In the genomic region with DNA sequence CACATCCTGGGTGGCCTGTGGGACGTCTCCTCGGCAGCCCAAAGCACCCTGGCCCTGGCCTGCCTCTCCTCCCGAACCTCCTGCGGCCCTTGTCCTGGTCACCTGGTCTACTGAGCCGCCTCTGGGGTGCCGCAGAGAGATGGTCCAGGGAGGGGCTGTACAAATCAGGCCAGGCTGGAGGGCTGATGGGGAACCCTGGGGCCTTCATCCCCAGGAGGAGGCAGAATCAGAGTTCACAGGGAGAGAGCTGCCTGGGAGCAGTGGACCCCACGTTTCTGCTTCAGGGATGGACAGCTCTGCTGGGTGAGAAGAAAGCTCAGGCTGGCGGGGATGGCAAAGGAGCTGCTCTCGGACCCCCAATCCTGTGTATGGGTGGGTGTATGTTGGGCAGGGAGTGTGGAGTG, we compare ENCODE assay signal across 20 cellular contexts.
A peak's percentile ranks its signal among the peaks of the same experiment; 100 is the strongest.
DNase-seq lines count a peak whose midpoint lies in the region; ATAC-seq, FAIRE-seq and TF ChIP-seq lines count a peak whose summit lies in the region.
"Had no signal": no experiment of that assay in that cellular context is flagged by ENCODE, and none has a peak within 500 bp of the region (broad histone marks: within the 10 kb centered on the region; RNA-seq: fewer than 3 reads in every experiment).

No MANE protein-coding gene starts in this region.

- H3K27ac Mint-ChIP-seq in activated CD4-positive, alpha-beta memory T cell treated with anti-CD3 and anti-CD28 coated beads, Interleukin-2, amount 10 ng/mL, durations not matched to agents 7 days and 5 days, result no peak overlapping the region
- H3K27ac Mint-ChIP-seq in activated CD4-positive, alpha-beta memory T cell treated with anti-CD3 and anti-CD28 coated beads for 36 hours, result no peak overlapping the region
- peak overlapping the region; percentile 54 for H3K27ac Mint-ChIP-seq in stimulated activated effector memory CD8-positive, alpha-beta T cell treated with anti-CD3 and anti-CD28 coated beads, Interleukin-12 subunit alpha, Interleukin-12 subunit beta, amount 100 ng/mL, for 72 hours
- H3K27ac Mint-ChIP-seq in activated T-cell treated with anti-CD3 and anti-CD28 coated beads, Interleukin-2, amount 50 U/mL, for 72 hours, result no peak overlapping the region

- no peak for ATAC-seq in stimulated activated effector memory CD8-positive, alpha-beta T cell treated with anti-CD3 and anti-CD28 coated beads, Interleukin-12 subunit alpha, Interleukin-12 subunit beta, amount 100 ng/mL, for 72 hours
- no peak for ATAC-seq in activated T-cell treated with anti-CD3 and anti-CD28 coated beads, Interleukin-2, amount 50 U/mL, for 72 hours (replicated peaks in 1 of 2)
- ATAC-seq: left lung had no signal

- DNase-seq in activated CD4-positive, alpha-beta memory T cell treated with anti-CD3 and anti-CD28 coated beads, Interleukin-2, amount 10 ng/mL, durations not matched to agents 7 days and 5 days, result peak; percentile 15
- no peak for DNase-seq in activated CD4-positive, alpha-beta memory T cell treated with anti-CD3 and anti-CD28 coated beads for 36 hours
- peak; percentile 67 for DNase-seq in kidney
- no peak for DNase-seq in stimulated activated effector memory CD8-positive, alpha-beta T cell treated with anti-CD3 and anti-CD28 coated beads, Interleukin-12 subunit alpha, Interleukin-12 subunit beta, amount 100 ng/mL, for 72 hours (ENCODE audit: low spot score in 2 of 2)
- no peak for DNase-seq in activated T-cell treated with anti-CD3 and anti-CD28 coated beads, Interleukin-2, amount 50 U/mL, for 72 hours
- no peak for DNase-seq in KBM-7
- no peak for DNase-seq in foreskin fibroblast
- DNase-seq: 8988T, amniotic stem cell, C1 segment of cervical spinal cord, esophagus squamous epithelium, GDM1, glutamatergic neuron, left lung, NCI-H1436 treated with DMSO at 0.1 percent for 48 hours, NCI-H748 treated with DMSO at 0.1 percent for 48 hours, PC-9 had no signal

- no peaks in the 10 kb centered on the region for H3F3A ChIP-seq in OCI-LY1 (ENCODE audit: insufficient read depth, low read length)

- H3K27me3 ChIP-seq in OCI-LY1 (ENCODE audit: insufficient read depth, low read length), result no peaks in the 10 kb centered on the region
- H3K27me3 ChIP-seq: cardiac muscle cell, esophagus squamous epithelium, left lung had no signal

- peak overlapping the region; percentile 97 for H3K27ac ChIP-seq in OCI-LY1 (ENCODE audit: low read depth, low read length, poor library complexity, severe bottlenecking)
- H3K27ac ChIP-seq in kidney (ENCODE audit: low read depth in 2 of 2, low read length in 2 of 2), result no peak overlapping the region
- H3K27ac ChIP-seq: cardiac muscle cell, esophagus squamous epithelium, left lung, parathyroid adenoma, PC-9 had no signal

- H3K4me1 Mint-ChIP-seq in activated CD4-positive, alpha-beta memory T cell treated with anti-CD3 and anti-CD28 coated beads, Interleukin-2, amount 10 ng/mL, durations not matched to agents 7 days and 5 days, result peaks cover 20% of the 10 kb centered on the region
- no peaks in the 10 kb centered on the region for H3K4me1 Mint-ChIP-seq in activated CD4-positive, alpha-beta memory T cell treated with anti-CD3 and anti-CD28 coated beads for 36 hours (ENCODE audit: low read depth)
- peaks cover 22% of the 10 kb centered on the region for H3K4me1 Mint-ChIP-seq in stimulated activated effector memory CD8-positive, alpha-beta T cell treated with anti-CD3 and anti-CD28 coated beads, Interleukin-12 subunit alpha, Interleukin-12 subunit beta, amount 100 ng/mL, for 72 hours
- H3K4me1 Mint-ChIP-seq in activated T-cell treated with anti-CD3 and anti-CD28 coated beads, Interleukin-2, amount 50 U/mL, for 72 hours (ENCODE audit: low read depth), result peaks cover 7% of the 10 kb centered on the region

- H3K4me1 ChIP-seq in OCI-LY1 (ENCODE audit: insufficient read depth, low read length, severe bottlenecking) (peaks cover 64% of the 10 kb centered on the region), kidney (ENCODE audit: control insufficient read depth in 1 of 2, insufficient read depth in 1 of 2, low read depth in 1 of 2, low read length in 2 of 2) (peaks cover 0 to 5% of the 10 kb centered on the region in 2 donors)
- H3K4me1 ChIP-seq: left lung had no signal

- H3K36me3 ChIP-seq in OCI-LY1 (ENCODE audit: insufficient read depth, low read length) (no peaks in the 10 kb centered on the region), kidney (ENCODE audit: control insufficient read depth in 1 of 2, insufficient read depth in 2 of 2, low read length in 2 of 2) (no peaks in the 10 kb centered on the region)
- H3K36me3 ChIP-seq: cardiac muscle cell, esophagus squamous epithelium, left lung had no signal

- H3K9ac ChIP-seq in OCI-LY1 (ENCODE audit: low read length) (peak overlapping the region; percentile 78), kidney (ENCODE audit: low read length in 2 of 2) (no peak overlapping the region)
- H3K9ac ChIP-seq: parathyroid adenoma had no signal

- peak overlapping the region; percentile 51 for H3K4me3 ChIP-seq in OCI-LY1 (ENCODE audit: low read depth, low read length, poor library complexity, severe bottlenecking)
- no peak overlapping the region for H3K4me3 ChIP-seq in kidney (ENCODE audit: low read length in 2 of 2)
- no peak overlapping the region for H3K4me3 ChIP-seq in foreskin fibroblast (ENCODE audit: low read depth in 1 of 2, low read length in 2 of 2)
- H3K4me3 ChIP-seq: cardiac muscle cell, esophagus squamous epithelium, left lung, PC-9 had no signal

- no peaks in the 10 kb centered on the region for H3K36me3 Mint-ChIP-seq in activated CD4-positive, alpha-beta memory T cell treated with anti-CD3 and anti-CD28 coated beads, Interleukin-2, amount 10 ng/mL, durations not matched to agents 7 days and 5 days (ENCODE audit: low read depth)
- H3K36me3 Mint-ChIP-seq in activated CD4-positive, alpha-beta memory T cell treated with anti-CD3 and anti-CD28 coated beads for 36 hours, result no peaks in the 10 kb centered on the region
- no peaks in the 10 kb centered on the region for H3K36me3 Mint-ChIP-seq in stimulated activated effector memory CD8-positive, alpha-beta T cell treated with anti-CD3 and anti-CD28 coated beads, Interleukin-12 subunit alpha, Interleukin-12 subunit beta, amount 100 ng/mL, for 72 hours
- H3K36me3 Mint-ChIP-seq in activated T-cell treated with anti-CD3 and anti-CD28 coated beads, Interleukin-2, amount 50 U/mL, for 72 hours (ENCODE audit: insufficient read depth in 2 of 2), result no peaks in the 10 kb centered on the region

- TF ChIP-seq CTCF in OCI-LY1 (IDR thresholded peaks at IDR 0.05; ENCODE audit: low read length) (no peak), kidney (IDR thresholded peaks at IDR 0.05; ENCODE audit: borderline replicate concordance, extremely low read depth, insufficient read depth) (no peak), foreskin fibroblast (IDR thresholded peaks at IDR 0.05; ENCODE audit: low read depth, low read length) (no peak)

- H4K20me1 ChIP-seq in OCI-LY1 (ENCODE audit: insufficient read depth, low read length), result no peaks in the 10 kb centered on the region

- CTCF ChIA-PET in activated CD4-positive, alpha-beta memory T cell treated with anti-CD3 and anti-CD28 coated beads, Interleukin-2, amount 10 ng/mL, durations not matched to agents 7 days and 5 days (lab: Charles Lee), result interaction anchor here (3.9 kb wide), 1 partner anchor 215 kb away, joined by 35 read pairs; no protein-coding TSS in a partner anchor
- CTCF ChIA-PET in activated CD4-positive, alpha-beta memory T cell treated with anti-CD3 and anti-CD28 coated beads for 36 hours (lab: Charles Lee), result interaction anchor here (1.8 kb wide), 1 partner anchor 423 kb away, joined by 5 read pairs; no protein-coding TSS in a partner anchor

- peak overlapping the region; percentile 71 for H3K4me2 ChIP-seq in OCI-LY1 (ENCODE audit: low read length)
- H3K4me2 ChIP-seq: PC-9 had no signal

- H2AFZ ChIP-seq in OCI-LY1 (ENCODE audit: low read length), result no peak overlapping the region
- H2AFZ ChIP-seq: parathyroid adenoma, PC-9 had no signal

- H3K79me2 ChIP-seq in OCI-LY1 (ENCODE audit: insufficient read depth, low read length), result no peaks in the 10 kb centered on the region
- H3K79me2 ChIP-seq: parathyroid adenoma had no signal

- H3K9me3 ChIP-seq in OCI-LY1 (ENCODE audit: low read length), result no peaks in the 10 kb centered on the region
- no peaks in the 10 kb centered on the region for H3K9me3 ChIP-seq in kidney (ENCODE audit: control insufficient read depth in 1 of 2, low read length in 2 of 2)
- H3K9me3 ChIP-seq: esophagus squamous epithelium, left lung had no signal

- H3K9me3 Mint-ChIP-seq in activated CD4-positive, alpha-beta memory T cell treated with anti-CD3 and anti-CD28 coated beads, Interleukin-2, amount 10 ng/mL, durations not matched to agents 7 days and 5 days, result no peaks in the 10 kb centered on the region
- no peaks in the 10 kb centered on the region for H3K9me3 Mint-ChIP-seq in activated CD4-positive, alpha-beta memory T cell treated with anti-CD3 and anti-CD28 coated beads for 36 hours
- no peaks in the 10 kb centered on the region for H3K9me3 Mint-ChIP-seq in stimulated activated effector memory CD8-positive, alpha-beta T cell treated with anti-CD3 and anti-CD28 coated beads, Interleukin-12 subunit alpha, Interleukin-12 subunit beta, amount 100 ng/mL, for 72 hours
- H3K9me3 Mint-ChIP-seq in activated T-cell treated with anti-CD3 and anti-CD28 coated beads, Interleukin-2, amount 50 U/mL, for 72 hours, result no peaks in the 10 kb centered on the region

- H3K9me2 ChIP-seq in OCI-LY1 (ENCODE audit: low read depth, low read length), result no peaks in the 10 kb centered on the region

- in situ Hi-C loops in KBM-7 (cut with MboI; ENCODE audit: low pct_unique_long_range_greater_than_20kb, low sequenced_read_pairs), result no loop called here

- FAIRE-seq in kidney (lab: Jason Lieb, UNC), result no peak

- H3K4me3 Mint-ChIP-seq in activated CD4-positive, alpha-beta memory T cell treated with anti-CD3 and anti-CD28 coated beads, Interleukin-2, amount 10 ng/mL, durations not matched to agents 7 days and 5 days, result no peak overlapping the region
- no peak overlapping the region for H3K4me3 Mint-ChIP-seq in activated CD4-positive, alpha-beta memory T cell treated with anti-CD3 and anti-CD28 coated beads for 36 hours
- no peak overlapping the region for H3K4me3 Mint-ChIP-seq in stimulated activated effector memory CD8-positive, alpha-beta T cell treated with anti-CD3 and anti-CD28 coated beads, Interleukin-12 subunit alpha, Interleukin-12 subunit beta, amount 100 ng/mL, for 72 hours
- H3K4me3 Mint-ChIP-seq in activated T-cell treated with anti-CD3 and anti-CD28 coated beads, Interleukin-2, amount 50 U/mL, for 72 hours, result no peak overlapping the region

- POLR2A ChIA-PET in activated CD4-positive, alpha-beta memory T cell treated with anti-CD3 and anti-CD28 coated beads, Interleukin-2, amount 10 ng/mL, durations not matched to agents 7 days and 5 days (lab: Charles Lee), result no interaction called here
- POLR2A ChIA-PET in activated CD4-positive, alpha-beta memory T cell treated with anti-CD3 and anti-CD28 coated beads for 36 hours (lab: Charles Lee), result no interaction called here

- intact Hi-C loops in activated CD4-positive, alpha-beta memory T cell treated with anti-CD3 and anti-CD28 coated beads for 36 hours (cut with micrococcal nuclease), result loop anchor here (2.0 kb wide), 1 partner anchor 155 kb away; no protein-coding TSS in a partner anchor
- intact Hi-C loops in kidney (cut with DNase I), result no loop called here

- H3K27me3 Mint-ChIP-seq in activated CD4-positive, alpha-beta memory T cell treated with anti-CD3 and anti-CD28 coated beads, Interleukin-2, amount 10 ng/mL, durations not matched to agents 7 days and 5 days, result no peaks in the 10 kb centered on the region
- H3K27me3 Mint-ChIP-seq in activated CD4-positive, alpha-beta memory T cell treated with anti-CD3 and anti-CD28 coated beads for 36 hours, result peaks cover 3% of the 10 kb centered on the region
- peaks cover 7% of the 10 kb centered on the region for H3K27me3 Mint-ChIP-seq in activated T-cell treated with anti-CD3 and anti-CD28 coated beads, Interleukin-2, amount 50 U/mL, for 72 hours (ENCODE audit: low read depth)

Comparison
In these comparisons a context has a peak if more than half of its experiments do, and no peak if none do; other contexts are left out.
1. DNase-seq: peak in activated CD4-positive, alpha-beta memory T cell treated with anti-CD3 and anti-CD28 coated beads, Interleukin-2, amount 10 ng/mL, durations not matched to agents 7 days and 5 days (single experiment) and kidney (single experiment); none in activated CD4-positive, alpha-beta memory T cell treated with anti-CD3 and anti-CD28 coated beads for 36 hours (single experiment), stimulated activated effector memory CD8-positive, alpha-beta T cell treated with anti-CD3 and anti-CD28 coated beads, Interleukin-12 subunit alpha, Interleukin-12 subunit beta, amount 100 ng/mL, for 72 hours (0 of 2), activated T-cell treated with anti-CD3 and anti-CD28 coated beads, Interleukin-2, amount 50 U/mL, for 72 hours (0 of 2), KBM-7 (single experiment) and foreskin fibroblast (0 of 2).